8 cellular contexts compared by ENCODE assay signal in the genomic region with DNA sequence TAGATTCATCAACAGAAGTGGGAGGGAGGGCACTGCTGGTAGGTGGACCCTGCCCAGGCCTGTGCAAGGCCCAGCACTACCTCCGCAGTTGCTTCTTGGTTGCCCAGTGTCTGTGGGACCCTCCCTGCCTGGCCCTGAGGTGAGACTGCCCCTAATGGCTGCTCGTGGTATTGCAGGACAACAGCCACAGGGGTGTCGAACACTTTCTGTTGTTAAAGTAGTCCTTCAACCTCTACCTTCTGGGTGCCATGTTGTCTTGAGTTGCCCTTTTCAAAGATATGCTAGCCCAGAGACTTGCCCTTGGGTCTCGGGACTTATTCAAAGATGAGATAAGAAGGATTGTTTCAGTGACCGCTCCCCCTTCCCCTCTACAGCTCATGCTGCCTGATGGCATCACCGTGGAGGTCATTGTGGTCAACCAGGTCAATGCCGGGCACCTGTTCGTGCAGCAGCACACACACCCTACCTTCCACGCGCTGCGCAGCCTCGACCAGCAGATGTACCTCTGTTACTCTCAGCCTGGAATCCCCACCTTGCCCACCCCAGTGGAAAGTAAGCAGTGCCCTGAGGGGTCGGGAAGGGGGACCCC. TPM values are rescaled to one million over a fixed set of nuclear protein-coding genes. Genes with fewer than 3 reads are reported as not detected.
A peak's percentile ranks its signal among the peaks of the same experiment; 100 is the strongest.
DNase-seq lines count a peak whose midpoint lies in the region; ATAC-seq and TF ChIP-seq lines count a peak whose summit lies in the region.

No MANE protein-coding gene starts in this region.

- H3K9me3 ChIP-seq in IMR-90 (ENCODE audit: control insufficient read depth, insufficient read depth, low read length) (no peaks in the 10 kb centered on the region), stomach smooth muscle (ENCODE audit: control insufficient read depth in 2 of 2, low read length in 2 of 2) (no peaks in the 10 kb centered on the region)

- H3K36me3 ChIP-seq in IMR-90 (ENCODE audit: control insufficient read depth, insufficient read depth, low read length) (peaks cover 14% of the 10 kb centered on the region), stomach smooth muscle (ENCODE audit: control insufficient read depth in 2 of 2, insufficient read depth in 2 of 2, low read length in 2 of 2) (peaks cover 64 to 70% of the 10 kb centered on the region in 2 donors)

- H3K27me3 ChIP-seq in IMR-90 (ENCODE audit: control insufficient read depth, insufficient read depth, low read length) (no peaks in the 10 kb centered on the region), stomach smooth muscle (ENCODE audit: control insufficient read depth in 1 of 2, insufficient read depth in 2 of 2, low read length in 2 of 2) (no peaks in the 10 kb centered on the region)

- peak; percentile 53 for TF ChIP-seq CTCF in IMR-90 (conservative IDR thresholded peaks at IDR 0.05; ENCODE audit: low read depth, low read length)

- TF ChIP-seq RAD21 in IMR-90 (IDR thresholded peaks at IDR 0.05; ENCODE audit: low read length) = peak; percentile 54

- H3K56ac ChIP-seq in IMR-90 (ENCODE audit: extremely low read depth, insufficient read depth, low read length) = no peak overlapping the region

- no peak overlapping the region for H3K4me3 ChIP-seq in IMR-90 (ENCODE audit: insufficient read depth, low read depth, low read length)
- no peak overlapping the region for H3K4me3 ChIP-seq in stomach smooth muscle (ENCODE audit: low read length in 2 of 2)

- H4K5ac ChIP-seq in IMR-90 (ENCODE audit: low read depth, low read length) = no peak overlapping the region

- no peak overlapping the region for H4K8ac ChIP-seq in IMR-90 (ENCODE audit: low read depth in 2 of 2, low read length in 2 of 2)

- H3K18ac ChIP-seq in IMR-90 (ENCODE audit: low read depth, low read length) = no peak overlapping the region

- TF ChIP-seq POLR2A in IMR-90 (IDR thresholded peaks at IDR 0.05; ENCODE audit: low read depth, low read length) = no peak

- POLR2A ChIA-PET in IMR-90 (lab: Charles Lee; ENCODE audit: unreplicated experiment) = no interaction called here

- H3K27ac ChIP-seq in IMR-90 (ENCODE audit: insufficient read depth, low read length) (no peak overlapping the region), stomach smooth muscle (ENCODE audit: low read length) (peak overlapping the region; percentile 6)

- H3K23ac ChIP-seq in IMR-90 (ENCODE audit: low read depth, low read length) = no peak overlapping the region

- CTCF ChIA-PET in IMR-90 (lab: Yijun Ruan, JAX) = interaction anchor here (0.6 kb wide), 1 partner anchor 77 kb away, joined by 3 read pairs; no protein-coding TSS in a partner anchor

- H3K79me1 ChIP-seq in IMR-90 (ENCODE audit: low read depth in 1 of 2, low read length in 2 of 2) = no peaks in the 10 kb centered on the region

- H2AK5ac ChIP-seq in IMR-90 (ENCODE audit: low read depth, low read length) = no peak overlapping the region

- WGBS in IMR-90 (ENCODE audit: extremely low coverage in 2 of 2, insufficient read length in 1 of 2), 2 experiments = 17% methylated on average over 1 of the region's 13 CpGs; no CpG with 5 or more reads in 1 of the 2 experiments

- peak overlapping the region; percentile 56 for H2AK9ac ChIP-seq in IMR-90 (replicated peaks; ENCODE audit: low read depth, low read length, poor library complexity)

- no peaks in the 10 kb centered on the region for H3K27me3 Mint-ChIP-seq in natural killer cell treated with Interleukin-12 subunit alpha and Interleukin-12 subunit beta and Interleukin-15 and Interleukin-18, amount 100 ng/mL, for 72 hours

- H3K4ac ChIP-seq in IMR-90 (ENCODE audit: low read depth, low read length) = no peak overlapping the region

- peaks cover 10% of the 10 kb centered on the region; the same call in 1 of the 2 replicates for H3K9me1 ChIP-seq in IMR-90 (ENCODE audit: insufficient read depth, low read length)

- no peak overlapping the region for H3K4me3 Mint-ChIP-seq in natural killer cell treated with Interleukin-12 subunit alpha and Interleukin-12 subunit beta and Interleukin-15 and Interleukin-18, amount 100 ng/mL, for 72 hours

- in situ Hi-C loops in IMR-90 (cut with MboI; ENCODE audit: low sequenced_read_pairs) = loop anchor here (25.0 kb wide), 1 partner anchor 998 kb away; no protein-coding TSS in a partner anchor

- dilution Hi-C loops in IMR-90 (cut with HindIII; ENCODE audit: low sequenced_read_pairs, unreplicated experiment) = no loop called here

- no peaks in the 10 kb centered on the region; the same call in 1 of the 2 replicates for H4K20me1 ChIP-seq in IMR-90 (ENCODE audit: insufficient read depth, low read length)

- DNase-seq in ELF-1 (ENCODE audit: low read depth, low spot score) = peak; percentile 73
- peak; percentile 6 for DNase-seq in IMR-90
- peak; percentile 65 for DNase-seq in activated CD4-positive, alpha-beta T cell treated with anti-CD3 and anti-CD28 coated beads, Interleukin-2, amount 50 U/mL, for 1 hour
- peak; percentile 58 for DNase-seq in effector CD4-positive, alpha-beta T cell
- DNase-seq in natural killer cell treated with Interleukin-12 subunit alpha and Interleukin-12 subunit beta and Interleukin-15 and Interleukin-18, amount 100 ng/mL, for 72 hours (ENCODE audit: low spot score) = peak; percentile 78
- no peak for DNase-seq in ureter (ENCODE audit: low spot score)

- no peak overlapping the region for H4K91ac ChIP-seq in IMR-90 (ENCODE audit: insufficient read depth, low read depth, low read length)

- H3K4me1 ChIP-seq in IMR-90 (ENCODE audit: control insufficient read depth, insufficient read depth, low read length) (no peaks in the 10 kb centered on the region), stomach smooth muscle (ENCODE audit: control insufficient read depth, insufficient read depth, low read length) (peaks cover 32% of the 10 kb centered on the region)

- no peak overlapping the region for H3K14ac ChIP-seq in IMR-90 (replicated peaks; ENCODE audit: low read depth, low read length)

- no peak overlapping the region for H2BK15ac ChIP-seq in IMR-90 (ENCODE audit: low read depth, low read length)

- BruUV-seq in IMR-90 (replicated peaks; lab: Mats Ljungman, UMichigan) = no TSS peak

- no peak overlapping the region for H3K27ac Mint-ChIP-seq in natural killer cell treated with Interleukin-12 subunit alpha and Interleukin-12 subunit beta and Interleukin-15 and Interleukin-18, amount 100 ng/mL, for 72 hours

- H2BK5ac ChIP-seq in IMR-90 (ENCODE audit: low read depth, low read length, poor library complexity, severe bottlenecking) = no peak overlapping the region

- H3K9me3 Mint-ChIP-seq in natural killer cell treated with Interleukin-12 subunit alpha and Interleukin-12 subunit beta and Interleukin-15 and Interleukin-18, amount 100 ng/mL, for 72 hours = no peaks in the 10 kb centered on the region

- H3K4me1 Mint-ChIP-seq in natural killer cell treated with Interleukin-12 subunit alpha and Interleukin-12 subunit beta and Interleukin-15 and Interleukin-18, amount 100 ng/mL, for 72 hours (ENCODE audit: low read depth in 2 of 2) = no peaks in the 10 kb centered on the region

- intact Hi-C loops in IMR-90 (cut with micrococcal nuclease) = no loop called here

- ATAC-seq in IMR-90 (ENCODE audit: low read depth) = peak; percentile 79
- peak; percentile 52 to 60 for ATAC-seq in natural killer cell treated with Interleukin-12 subunit alpha and Interleukin-12 subunit beta and Interleukin-15 and Interleukin-18, amount 100 ng/mL, for 72 hours
- no peak for ATAC-seq in HG03108 (IDR thresholded peaks at IDR 0.05; ENCODE audit: unreplicated experiment)

- no peak overlapping the region for H3K9ac ChIP-seq in IMR-90 (ENCODE audit: low read depth, low read length)
- H3K9ac ChIP-seq in stomach smooth muscle (ENCODE audit: low read length in 2 of 2) = no peak overlapping the region

- H3K4me2 ChIP-seq in IMR-90 (ENCODE audit: low read depth, low read length) = no peak overlapping the region

- no peak overlapping the region for H2BK120ac ChIP-seq in IMR-90 (ENCODE audit: low read depth, low read length)

- peak overlapping the region; percentile 77 for H2AFZ ChIP-seq in IMR-90 (replicated peaks; ENCODE audit: low read length, poor library complexity)

- H2BK20ac ChIP-seq in IMR-90 (ENCODE audit: low read depth, low read length) = no peak overlapping the region

- H3K36me3 Mint-ChIP-seq in natural killer cell treated with Interleukin-12 subunit alpha and Interleukin-12 subunit beta and Interleukin-15 and Interleukin-18, amount 100 ng/mL, for 72 hours = peaks cover 8% of the 10 kb centered on the region

TF ChIP-seq in IMR-90, 13 proteins besides CTCF, POLR2A, EP300 and RAD21 (continues in another document):
- TF ChIP-seq MXI1 (IDR thresholded peaks at IDR 0.05; ENCODE audit: borderline replicate concordance, low read depth, low read length) (no peak), NFE2L2 (IDR thresholded peaks at IDR 0.05; ENCODE audit: low read depth, low read length) (no peak), RFX5 (IDR thresholded peaks at IDR 0.05; ENCODE audit: low read depth, low read length) (no peak), FOS (IDR thresholded peaks at IDR 0.05; ENCODE audit: low read depth, low read length) (no peak), CEBPB (IDR thresholded peaks at IDR 0.05; ENCODE audit: low read depth, low read length) (no peak), RCOR1 (IDR thresholded peaks at IDR 0.05; ENCODE audit: insufficient replicate concordance, low read length) (no peak), MAZ (IDR thresholded peaks at IDR 0.05; ENCODE audit: borderline replicate concordance, low read depth, low read length) (no peak), CHD1 (IDR thresholded peaks at IDR 0.05; ENCODE audit: low read depth, low read length) (no peak), BHLHE40 (IDR thresholded peaks at IDR 0.05; ENCODE audit: low read depth, low read length) (no peak), MAFK (IDR thresholded peaks at IDR 0.05; ENCODE audit: low read depth, low read length) (no peak)
- TF ChIP-seq, protein P1, sequence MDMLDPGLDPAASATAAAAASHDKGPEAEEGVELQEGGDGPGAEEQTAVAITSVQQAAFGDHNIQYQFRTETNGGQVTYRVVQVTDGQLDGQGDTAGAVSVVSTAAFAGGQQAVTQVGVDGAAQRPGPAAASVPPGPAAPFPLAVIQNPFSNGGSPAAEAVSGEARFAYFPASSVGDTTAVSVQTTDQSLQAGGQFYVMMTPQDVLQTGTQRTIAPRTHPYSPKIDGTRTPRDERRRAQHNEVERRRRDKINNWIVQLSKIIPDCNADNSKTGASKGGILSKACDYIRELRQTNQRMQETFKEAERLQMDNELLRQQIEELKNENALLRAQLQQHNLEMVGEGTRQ (IDR thresholded peaks at IDR 0.05; ENCODE audit: low read depth, low read length) = no peak

RNA-seq across cellular contexts. Expression of a gene that starts 29.1 kb away (rescaled TPM):
- 10.2 and 11.7 TPM in 2 replicates for total RNA-seq in IMR-90 (2012; rRNA removed)
- polyA plus RNA-seq in IMR-90 (2012; rRNA removed) = 16.4 and 17.4 TPM in 2 replicates
- 15.2 and 24.2 TPM in 2 replicates for polyA plus RNA-seq in IMR-90 (2012; cell fraction: cytosol; rRNA removed)
- polyA plus RNA-seq in IMR-90 (2012; cell fraction: nucleus; rRNA removed; ENCODE audit: low replicate concordance) = 36.7 and 40.2 TPM in 2 replicates
- 10 to 100 TPM; 25.3 to 69.9 TPM for total RNA-seq in natural killer cell treated with Interleukin-12 subunit alpha and Interleukin-12 subunit beta and Interleukin-15 and Interleukin-18, amount 100 ng/mL, for 72 hours
- 76.7 TPM for total RNA-seq in ureter
